Comparison of ENCODE assay signal across 7 cellular contexts in genomic region chr19:46634045-46634655, GRCh38. TPM values are rescaled to one million over a fixed set of nuclear protein-coding genes. Genes with fewer than 3 reads are reported as not detected.
A peak's percentile ranks its signal among the peaks of the same experiment; 100 is the strongest.
DNase-seq lines count a peak whose midpoint lies in the region; ATAC-seq, FAIRE-seq and TF ChIP-seq lines count a peak whose summit lies in the region.

No MANE protein-coding gene starts in this region.

- H3K4me1 ChIP-seq in foreskin keratinocyte, result peaks cover 8% of the 10 kb centered on the region

- no peak overlapping the region for H3K27ac ChIP-seq in foreskin keratinocyte
- peak overlapping the region; percentile 86 for H3K27ac ChIP-seq in substantia nigra (ENCODE audit: low read depth, low read length, poor library complexity, severe bottlenecking)

- peak; percentile 68 for ATAC-seq in foreskin keratinocyte

- no peak for TF ChIP-seq CTCF in foreskin keratinocyte (conservative IDR thresholded peaks at IDR 0.05)

- DNase-seq in GM18507 (ENCODE audit: extremely low spot score, insufficient read length, low read depth), result peak; percentile 88
- DNase-seq in HPDE6-E6E7 (ENCODE audit: extremely low spot score), result peak; percentile 87
- DNase-seq in RCC 7860 (ENCODE audit: low spot score), result peak; percentile 31
- peak; percentile 96 for DNase-seq in activated effector memory CD4-positive, alpha-beta T cell treated with anti-CD3 and anti-CD28 coated beads, Interleukin-2, amount 50 U/mL, for 16 hours
- peak; percentile 35 to 79 for DNase-seq in foreskin keratinocyte
- DNase-seq in non-pigmented ciliary epithelial cell (ENCODE audit: low read depth), result peak; percentile 60
- peak in 48 of 49 donors; percentile 18 to 94 (median 71) for DNase-seq in substantia nigra (lab: John Stamatoyannopoulos, UW)

- H3K27me3 ChIP-seq in foreskin keratinocyte, result peaks cover 41% of the 10 kb centered on the region

- FAIRE-seq in GM18507 (lab: Jason Lieb, UNC) (peak; percentile 92), RCC 7860 (lab: Jason Lieb, UNC) (no peak)

RNA-seq across cellular contexts. Expression of gene GNG8, which starts 1.9 kb away (rescaled TPM):
- not detected in 2 replicates for total RNA-seq in foreskin keratinocyte
- not detected in 2 replicates for polyA plus RNA-seq in foreskin keratinocyte

RNA-seq across cellular contexts. Expression of gene PTGIR, which starts 9.3 kb away (rescaled TPM):
- total RNA-seq in foreskin keratinocyte, result not detected in 2 replicates
- 0.04 TPM in 1 of 2 replicates, not detected in the other for polyA plus RNA-seq in foreskin keratinocyte

RNA-seq across cellular contexts. Expression of gene DACT3, which starts 26.8 kb away (rescaled TPM):
- total RNA-seq in foreskin keratinocyte, result 0.04 TPM in 1 of 2 replicates, not detected in the other
- 0.02 and 0.06 TPM in 2 replicates for polyA plus RNA-seq in foreskin keratinocyte

RNA-seq across cellular contexts. Expression of gene CALM3, which starts 33.0 kb away (rescaled TPM):
- 172 and 205 TPM in 2 replicates for total RNA-seq in foreskin keratinocyte
- polyA plus RNA-seq in foreskin keratinocyte, result 220 and 271 TPM in 2 replicates

Comparison
In these comparisons a context has a peak if more than half of its experiments do, and no peak if none do; other contexts are left out.
1. DNase-seq: peak in every context shown above with its lines; median percentile 96 in activated effector memory CD4-positive, alpha-beta T cell treated with anti-CD3 and anti-CD28 coated beads, Interleukin-2, amount 50 U/mL, for 16 hours; 88 in GM18507; 87 in HPDE6-E6E7; 71 in substantia nigra; 60 in non-pigmented ciliary epithelial cell; 57 in foreskin keratinocyte; 31 in RCC 7860.